17 cellular contexts compared by ENCODE assay signal in genomic region chr3:100527347-100527735, GRCh38. TPM values are rescaled to one million over a fixed set of nuclear protein-coding genes. Genes with fewer than 3 reads are reported as not detected.
DNase-seq lines count a peak whose midpoint lies in the region; ATAC-seq, FAIRE-seq and TF ChIP-seq lines count a peak whose summit lies in the region.
"Had no signal": no experiment of that assay in that cellular context is flagged by ENCODE, and none has a peak within 500 bp of the region (broad histone marks: within the 10 kb centered on the region; RNA-seq: fewer than 3 reads in every experiment).

No MANE protein-coding gene starts in this region.

- no peaks in the 10 kb centered on the region for H3K27me3 ChIP-seq in astrocyte (ENCODE audit: insufficient read depth, low read length)
- H3K27me3 ChIP-seq in gastrocnemius medialis, result no peaks in the 10 kb centered on the region
- no peaks in the 10 kb centered on the region for H3K27me3 ChIP-seq in CD4-positive, alpha-beta memory T cell (ENCODE audit: insufficient read depth, low read length)
- no peaks in the 10 kb centered on the region for H3K27me3 ChIP-seq in esophagus squamous epithelium
- H3K27me3 ChIP-seq: BLaER1 had no signal

- no peak for TF ChIP-seq POLR2A in gastrocnemius medialis (IDR thresholded peaks at IDR 0.05)
- no peak for TF ChIP-seq POLR2A in esophagus squamous epithelium (IDR thresholded peaks at IDR 0.05)

- POLR2A ChIA-PET in CD4-positive, alpha-beta memory T cell (lab: Charles Lee; ENCODE audit: partially characterized antibody), result no interaction called here

- no peaks in the 10 kb centered on the region for H3K79me2 ChIP-seq in astrocyte (ENCODE audit: insufficient read depth, low read length)

- FAIRE-seq in astrocyte (lab: Jason Lieb, UNC), result peak; percentile 17
- FAIRE-seq: A549, GM12878, GM18507, H1 had no signal

- H3K36me3 ChIP-seq in astrocyte (ENCODE audit: insufficient read depth, low read length) (no peaks in the 10 kb centered on the region), gastrocnemius medialis (no peaks in the 10 kb centered on the region), esophagus squamous epithelium (no peaks in the 10 kb centered on the region)
- H3K36me3 ChIP-seq in CD4-positive, alpha-beta memory T cell (ENCODE audit: insufficient read depth, low read length), result no peaks in the 10 kb centered on the region
- H3K36me3 ChIP-seq: BLaER1, HAP-1 had no signal

- intact Hi-C loops in gastrocnemius medialis (cut with DNase I; ENCODE audit: low total_unique reads), result no loop called here
- intact Hi-C loops in CD4-positive, alpha-beta memory T cell (cut with micrococcal nuclease), result no loop called here
- intact Hi-C loops in esophagus squamous epithelium (cut with DNase I), result no loop called here

- H3K4me3 Mint-ChIP-seq in astrocyte (ENCODE audit: unreplicated experiment), result no peak overlapping the region
- H3K4me3 Mint-ChIP-seq in CD4-positive, alpha-beta memory T cell, result no peak overlapping the region
- H3K4me3 Mint-ChIP-seq in activated naive CD8-positive, alpha-beta T cell treated with anti-CD3 and anti-CD28 coated beads for 36 hours, result no peak overlapping the region
- H3K4me3 Mint-ChIP-seq: CD4-positive, CD25-positive, alpha-beta regulatory T cell had no signal

- in situ Hi-C loops in gastrocnemius medialis (cut with MboI; ENCODE audit: low sequenced_read_pairs in 4 of 4), result no loop called here

- 94 to 100% methylated on average over 1 of the region's 1 CpG for WGBS in esophagus squamous epithelium, 2 donors

- no peak overlapping the region for H2AFZ ChIP-seq in astrocyte (ENCODE audit: low read depth, low read length)

- TF ChIP-seq CTCF in AG10803 (conservative IDR thresholded peaks at IDR 0.05; ENCODE audit: low read length) (no peak), astrocyte (IDR thresholded peaks at IDR 0.05; ENCODE audit: insufficient read depth, low read depth, low read length) (no peak), gastrocnemius medialis (IDR thresholded peaks at IDR 0.05 in 4 of 5, conservative IDR thresholded peaks at IDR 0.05 in 1 of 5) (no peak), esophagus squamous epithelium (IDR thresholded peaks at IDR 0.05) (no peak)

- ATAC-seq in gastrocnemius medialis, result peak; percentile 22 to 55
- ATAC-seq: A549, GM12878 had no signal

- H3K27me3 Mint-ChIP-seq in astrocyte (ENCODE audit: low read depth, unreplicated experiment), result no peaks in the 10 kb centered on the region
- peaks cover 0 to 2% of the 10 kb centered on the region in 2 donors for H3K27me3 Mint-ChIP-seq in CD4-positive, alpha-beta memory T cell
- peaks cover 9% of the 10 kb centered on the region for H3K27me3 Mint-ChIP-seq in activated naive CD8-positive, alpha-beta T cell treated with anti-CD3 and anti-CD28 coated beads for 36 hours

- H3K27ac Mint-ChIP-seq in astrocyte (ENCODE audit: unreplicated experiment), result no peak overlapping the region
- H3K27ac Mint-ChIP-seq in CD4-positive, alpha-beta memory T cell, result no peak overlapping the region
- no peak overlapping the region for H3K27ac Mint-ChIP-seq in activated naive CD8-positive, alpha-beta T cell treated with anti-CD3 and anti-CD28 coated beads for 36 hours
- H3K27ac Mint-ChIP-seq: CD4-positive, CD25-positive, alpha-beta regulatory T cell had no signal

- peak; percentile 50 for DNase-seq in AG10803 (ENCODE audit: low read depth)
- peak; percentile 29 for DNase-seq in EH (ENCODE audit: low read depth)
- no peak for DNase-seq in astrocyte (ENCODE audit: low read depth)
- DNase-seq in gastrocnemius medialis, result no peak
- no peak for DNase-seq in CD4-positive, alpha-beta memory T cell
- no peak for DNase-seq in activated naive CD8-positive, alpha-beta T cell treated with anti-CD3 and anti-CD28 coated beads for 36 hours
- DNase-seq in esophagus squamous epithelium (lab: John Stamatoyannopoulos, UW), result no peak
- no peak for DNase-seq in stimulated activated CD4-positive, alpha-beta T cell treated with anti-CD3 and anti-CD28 coated beads, Interleukin-4, amount 100 ng/mL, for 24 hours
- DNase-seq: Calu3; CD4-positive, CD25-positive, alpha-beta regulatory T cell; DMS 273 treated with DMSO at 0.1 percent for 48 hours had no signal

- peaks cover 17% of the 10 kb centered on the region for H3K36me3 Mint-ChIP-seq in astrocyte (ENCODE audit: low read depth, unreplicated experiment)
- no peaks in the 10 kb centered on the region for H3K36me3 Mint-ChIP-seq in CD4-positive, alpha-beta memory T cell
- no peaks in the 10 kb centered on the region for H3K36me3 Mint-ChIP-seq in activated naive CD8-positive, alpha-beta T cell treated with anti-CD3 and anti-CD28 coated beads for 36 hours
- H3K36me3 Mint-ChIP-seq: CD4-positive, CD25-positive, alpha-beta regulatory T cell had no signal

- no peaks in the 10 kb centered on the region for H3K9me3 ChIP-seq in astrocyte (ENCODE audit: insufficient read depth, low read depth, low read length)
- no peaks in the 10 kb centered on the region for H3K9me3 ChIP-seq in gastrocnemius medialis
- no peaks in the 10 kb centered on the region for H3K9me3 ChIP-seq in CD4-positive, alpha-beta memory T cell (ENCODE audit: control insufficient read depth in 1 of 2, low read length in 2 of 2)
- no peaks in the 10 kb centered on the region for H3K9me3 ChIP-seq in esophagus squamous epithelium
- H3K9me3 ChIP-seq: A549, BLaER1, HAP-1 had no signal

- H3K27ac ChIP-seq in astrocyte (ENCODE audit: low read depth, low read length), result no peak overlapping the region
- peak overlapping the region in 3 of 4 donors; percentile 49 to 64 (median 56) for H3K27ac ChIP-seq in gastrocnemius medialis
- H3K27ac ChIP-seq in CD4-positive, alpha-beta memory T cell (ENCODE audit: low read depth, low read length), result no peak overlapping the region
- H3K27ac ChIP-seq in esophagus squamous epithelium, result no peak overlapping the region
- H3K27ac ChIP-seq: A549, BLaER1 had no signal

- H3K4me1 ChIP-seq in astrocyte (ENCODE audit: insufficient read depth, low read length) (peaks cover 9% of the 10 kb centered on the region), gastrocnemius medialis (no peaks in the 10 kb centered on the region), esophagus squamous epithelium (peaks cover 0 to 22% (median 8%) of the 10 kb centered on the region in 3 donors)
- H3K4me1 ChIP-seq in CD4-positive, alpha-beta memory T cell (ENCODE audit: insufficient read depth, low read length), result no peaks in the 10 kb centered on the region
- H3K4me1 ChIP-seq: BLaER1, HAP-1 had no signal

- no peak overlapping the region for H3K4me2 ChIP-seq in astrocyte (ENCODE audit: low read length)
- H3K4me2 ChIP-seq: A549, BLaER1 had no signal

- H4K20me1 ChIP-seq in astrocyte (ENCODE audit: insufficient read depth, low read length), result no peaks in the 10 kb centered on the region
- H4K20me1 ChIP-seq: BLaER1 had no signal

- peaks cover 15% of the 10 kb centered on the region for H3K4me1 Mint-ChIP-seq in astrocyte (ENCODE audit: low read depth, unreplicated experiment)
- no peaks in the 10 kb centered on the region for H3K4me1 Mint-ChIP-seq in CD4-positive, alpha-beta memory T cell
- no peaks in the 10 kb centered on the region for H3K4me1 Mint-ChIP-seq in activated naive CD8-positive, alpha-beta T cell treated with anti-CD3 and anti-CD28 coated beads for 36 hours
- H3K4me1 Mint-ChIP-seq: CD4-positive, CD25-positive, alpha-beta regulatory T cell had no signal

- CTCF ChIA-PET in CD4-positive, alpha-beta memory T cell (lab: Charles Lee; ENCODE audit: partially characterized antibody), result no interaction called here

- no peak overlapping the region for H3K4me3 ChIP-seq in AG10803 (ENCODE audit: low read length)
- H3K4me3 ChIP-seq in astrocyte (ENCODE audit: insufficient read depth, low read depth, low read length), result no peak overlapping the region
- H3K4me3 ChIP-seq in gastrocnemius medialis, result no peak overlapping the region
- no peak overlapping the region for H3K4me3 ChIP-seq in CD4-positive, alpha-beta memory T cell (ENCODE audit: low read length in 2 of 2)
- no peak overlapping the region for H3K4me3 ChIP-seq in esophagus squamous epithelium
- H3K4me3 ChIP-seq: A549, BLaER1, GM12878, HAP-1 had no signal

- H3K9me3 Mint-ChIP-seq in astrocyte (ENCODE audit: unreplicated experiment), result no peaks in the 10 kb centered on the region
- no peaks in the 10 kb centered on the region for H3K9me3 Mint-ChIP-seq in CD4-positive, alpha-beta memory T cell
- no peaks in the 10 kb centered on the region for H3K9me3 Mint-ChIP-seq in activated naive CD8-positive, alpha-beta T cell treated with anti-CD3 and anti-CD28 coated beads for 36 hours

- H3K9ac ChIP-seq in astrocyte (ENCODE audit: low read length), result no peak overlapping the region
- H3K9ac ChIP-seq: BLaER1 had no signal

RNA-seq across cellular contexts. Expression of gene TMEM45A, which starts 34.9 kb away (rescaled TPM):
- total RNA-seq in astrocyte (35.5 and 49.7 TPM in 2 replicates), gastrocnemius medialis (1 to 10 TPM; 3.5 to 7.0 (median 4.1) TPM), esophagus squamous epithelium (10 to 100 TPM in 1 of 4 donors, 1 to 10 TPM in 3; 1.8 to 25.1 (median 5.1) TPM)
- total RNA-seq in CD4-positive, alpha-beta memory T cell, result under 1 TPM in 1 of 2 experiments, not detected in 1; 0.23 TPM
- not detected for polyA plus RNA-seq in CD4-positive, alpha-beta memory T cell
- total RNA-seq in activated naive CD8-positive, alpha-beta T cell treated with anti-CD3 and anti-CD28 coated beads for 36 hours, result 1 to 10 TPM; 3.0 to 3.2 TPM
- polyA plus RNA-seq: CD4-positive, CD25-positive, alpha-beta regulatory T cell had no signal

Comparison
In these comparisons a context has a peak if more than half of its experiments do, and no peak if none do; other contexts are left out.
1. DNase-seq: peak in AG10803 (single experiment) and EH (single experiment); none in astrocyte (single experiment), gastrocnemius medialis (0 of 2), CD4-positive, alpha-beta memory T cell (0 of 5), activated naive CD8-positive, alpha-beta T cell treated with anti-CD3 and anti-CD28 coated beads for 36 hours (single experiment), esophagus squamous epithelium (single experiment) and stimulated activated CD4-positive, alpha-beta T cell treated with anti-CD3 and anti-CD28 coated beads, Interleukin-4, amount 100 ng/mL, for 24 hours (single experiment).
2. H3K27ac ChIP-seq: peak in gastrocnemius medialis (3 of 4); none in astrocyte (single experiment), CD4-positive, alpha-beta memory T cell (single experiment) and esophagus squamous epithelium (0 of 4).